In the genomic region with DNA sequence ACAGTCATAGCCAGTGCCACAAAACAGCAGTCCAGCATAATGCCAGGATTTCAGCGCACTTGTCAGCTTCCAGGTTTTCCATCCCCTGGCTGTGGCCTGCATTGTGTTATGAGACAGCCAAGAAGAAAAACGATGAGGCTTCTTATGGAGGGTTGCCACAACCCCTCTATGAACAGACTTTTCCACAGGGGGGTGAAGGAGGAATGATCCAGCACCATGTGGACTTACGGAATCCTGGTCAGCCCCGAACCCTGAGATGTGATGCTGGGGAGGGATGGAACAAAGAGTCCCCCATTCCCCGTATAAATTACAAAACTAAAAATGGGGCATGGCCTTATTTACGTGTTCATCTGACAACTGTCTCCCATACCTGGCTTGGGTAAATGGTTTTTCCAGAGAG, we compare ENCODE assay signal across 18 cellular contexts. TPM values are rescaled to one million over a fixed set of nuclear protein-coding genes. Genes with fewer than 3 reads are reported as not detected.
"Had no signal": no experiment of that assay in that cellular context is flagged by ENCODE, and none has a peak within 500 bp of the region (broad histone marks: within the 10 kb centered on the region; RNA-seq: fewer than 3 reads in every experiment).

No MANE protein-coding gene starts in this region.

- H3K27ac ChIP-seq: gastrocnemius medialis, right atrium auricular region had no signal

- H3K27ac Mint-ChIP-seq: activated naive CD8-positive, alpha-beta T cell treated with anti-CD3 and anti-CD28 coated beads, Interleukin-2, amount 10 ng/mL, durations not matched to agents 7 days and 5 days had no signal

- H3K27me3 Mint-ChIP-seq: activated naive CD8-positive, alpha-beta T cell treated with anti-CD3 and anti-CD28 coated beads, Interleukin-2, amount 10 ng/mL, durations not matched to agents 7 days and 5 days; effector memory CD8-positive, alpha-beta T cell; naive B cell had no signal

- DNase-seq: activated CD4-positive, alpha-beta T cell treated with anti-CD3 and anti-CD28 coated beads, Interleukin-2, amount 50 U/mL, for 48 hours; activated CD4-positive, CD25-positive, alpha-beta regulatory T cell treated with anti-CD3 and anti-CD28 coated beads, Interleukin-2, amount 50 U/mL, for 72 hours; activated gamma-delta T cell; activated naive CD8-positive, alpha-beta T cell treated with anti-CD3 and anti-CD28 coated beads, Interleukin-2, amount 10 ng/mL, durations not matched to agents 7 days and 5 days; activated T-cell treated with anti-CD3 and anti-CD28 coated beads, Interleukin-2, amount 50 U/mL, for 48 hours; aorta; dermis blood vessel endothelial cell; effector memory CD8-positive, alpha-beta T cell; gastrocnemius medialis; heart right ventricle; left cardiac atrium; naive B cell; occipital lobe; small intestine; stomach; T-helper 9 cell; thyroid gland had no signal

- ATAC-seq: effector memory CD8-positive, alpha-beta T cell; gastrocnemius medialis; heart right ventricle; left cardiac atrium had no signal

- H3K4me1 ChIP-seq: gastrocnemius medialis, thyroid gland had no signal

- H3K9me3 Mint-ChIP-seq: activated naive CD8-positive, alpha-beta T cell treated with anti-CD3 and anti-CD28 coated beads, Interleukin-2, amount 10 ng/mL, durations not matched to agents 7 days and 5 days; effector memory CD8-positive, alpha-beta T cell; naive B cell had no signal

- H3K27me3 ChIP-seq: gastrocnemius medialis, heart right ventricle, right atrium auricular region, stomach, thyroid gland had no signal

- H3K9me3 ChIP-seq: gastrocnemius medialis, heart right ventricle, right atrium auricular region, stomach, thyroid gland had no signal

- H3K4me3 Mint-ChIP-seq: activated naive CD8-positive, alpha-beta T cell treated with anti-CD3 and anti-CD28 coated beads, Interleukin-2, amount 10 ng/mL, durations not matched to agents 7 days and 5 days; effector memory CD8-positive, alpha-beta T cell; naive B cell had no signal

RNA-seq across cellular contexts. Expression of a gene that starts 32.6 kb away (rescaled TPM):
- total RNA-seq: activated naive CD8-positive, alpha-beta T cell treated with anti-CD3 and anti-CD28 coated beads, Interleukin-2, amount 10 ng/mL, durations not matched to agents 7 days and 5 days had no signal
